ENCODE assay signal across 8 cellular contexts in genomic region chr7:102286237-102287081, GRCh38. TPM values are rescaled to one million over a fixed set of nuclear protein-coding genes. Genes with fewer than 3 reads are reported as not detected.
DNase-seq lines count a peak whose midpoint lies in the region; ATAC-seq, FAIRE-seq and TF ChIP-seq lines count a peak whose summit lies in the region.

SH2B2 (plus strand) TSS chr7:102286868; CDS start chr7:102300551, 13,683 bp downstream.

- under 1% methylated on average over 108 of the region's 114 CpGs for WGBS in HUES64
- WGBS in hepatocyte (ENCODE audit: low lambda C conversion rate, missing lambda C conversion rate), result 0% methylated on average over 28 of the region's 114 CpGs
- 1% methylated on average over 29 to 106 of the region's 114 CpGs for WGBS in psoas muscle, 3 donors

- peak; percentile 63 for DNase-seq in activated CD4-positive, alpha-beta T cell treated with anti-CD3 and anti-CD28 coated beads for 36 hours
- DNase-seq in activated CD4-positive, alpha-beta T cell treated with anti-CD3 and anti-CD28 coated beads for 1 hour, result no peak
- DNase-seq in SK-MEL-5 (ENCODE audit: low read depth, low spot score) (peak; percentile 76), astrocyte (ENCODE audit: low read depth) (peak; percentile 17), hepatocyte (ENCODE audit: low spot score) (peak; percentile 87), psoas muscle (peak; percentile 82 to 88)

- H3K27ac ChIP-seq in HUES64 (ENCODE audit: low read depth, low read length) (peak within 1 kb of the TSS; percentile 76; the same call in 1 of the 2 replicates), astrocyte (ENCODE audit: low read depth, low read length) (no peak within 1 kb of the TSS), hepatocyte (peak within 1 kb of the TSS; percentile 98), psoas muscle (peak within 1 kb of the TSS; percentile 92)

- no peak for FAIRE-seq in astrocyte (lab: Jason Lieb, UNC)

- no peak within 1 kb of the TSS for H3K27ac Mint-ChIP-seq in activated CD4-positive, alpha-beta T cell treated with anti-CD3 and anti-CD28 coated beads for 36 hours
- H3K27ac Mint-ChIP-seq in astrocyte (ENCODE audit: unreplicated experiment), result no peak within 1 kb of the TSS

- H3K27me3 ChIP-seq in HUES64 (ENCODE audit: insufficient read depth, low read length), result peaks cover 9% of the 10 kb centered on the region; the same call in 1 of the 2 replicates
- peaks cover 3% of the 10 kb centered on the region for H3K27me3 ChIP-seq in astrocyte (ENCODE audit: insufficient read depth, low read length)
- no peaks in the 10 kb centered on the region for H3K27me3 ChIP-seq in hepatocyte
- no peaks in the 10 kb centered on the region for H3K27me3 ChIP-seq in psoas muscle (ENCODE audit: insufficient read depth in 3 of 3, low read length in 2 of 3)

- H3K9me2 ChIP-seq in hepatocyte (replicated peaks; ENCODE audit: insufficient read depth), result no peaks in the 10 kb centered on the region

- H3K9ac ChIP-seq in HUES64 (ENCODE audit: low read depth, low read length) (peak within 1 kb of the TSS; percentile 87), astrocyte (ENCODE audit: low read length) (peak within 1 kb of the TSS; percentile 77)

- intact Hi-C loops in activated CD4-positive, alpha-beta T cell treated with anti-CD3 and anti-CD28 coated beads for 36 hours (cut with DNase I, micrococcal nuclease), result loop anchor here (1.0 to 10.0 kb wide), 5 partner anchors 77 to 178 kb away; partner anchors contain the start of genes ALKBH4 (in 2 of the 2), LRWD1 (in 2 of the 2) and PRKRIP1 (in 1 of the 2)
- intact Hi-C loops in psoas muscle (cut with DNase I), result no loop called here

- peak; percentile 34 for ATAC-seq in activated CD4-positive, alpha-beta T cell treated with anti-CD3 and anti-CD28 coated beads for 36 hours
- ATAC-seq in psoas muscle (peak; percentile 69 to 79 (median 72)), GM21619 (IDR thresholded peaks at IDR 0.05; ENCODE audit: unreplicated experiment) (no peak)

- POLR2A ChIA-PET in activated CD4-positive, alpha-beta T cell treated with anti-CD3 and anti-CD28 coated beads for 36 hours (lab: Charles Lee), result no interaction called here

- H3K9me3 Mint-ChIP-seq in activated CD4-positive, alpha-beta T cell treated with anti-CD3 and anti-CD28 coated beads for 36 hours (ENCODE audit: low read depth), result no peaks in the 10 kb centered on the region
- H3K9me3 Mint-ChIP-seq in astrocyte (ENCODE audit: unreplicated experiment), result no peaks in the 10 kb centered on the region

- H3K36me3 Mint-ChIP-seq in activated CD4-positive, alpha-beta T cell treated with anti-CD3 and anti-CD28 coated beads for 36 hours (ENCODE audit: low read depth), result no peaks in the 10 kb centered on the region
- no peaks in the 10 kb centered on the region for H3K36me3 Mint-ChIP-seq in astrocyte (ENCODE audit: low read depth, unreplicated experiment)

- in situ Hi-C loops in SK-MEL-5 (cut with HindIII; ENCODE audit: low pct_unique_long_range_greater_than_20kb, low sequenced_read_pairs), result no loop called here

- H3K4me3 ChIP-seq in HUES64 (ENCODE audit: low read length) (peak within 1 kb of the TSS; percentile 75), astrocyte (ENCODE audit: insufficient read depth, low read depth, low read length) (peak within 1 kb of the TSS; percentile 69), hepatocyte (peak within 1 kb of the TSS; percentile 99), psoas muscle (peak within 1 kb of the TSS; percentile 81)

- H3K4me2 ChIP-seq in astrocyte (ENCODE audit: low read length) (peak within 1 kb of the TSS; percentile 96), hepatocyte (peak within 1 kb of the TSS; percentile 100)

- H3K4me1 Mint-ChIP-seq in activated CD4-positive, alpha-beta T cell treated with anti-CD3 and anti-CD28 coated beads for 36 hours, result peaks cover 34% of the 10 kb centered on the region
- H3K4me1 Mint-ChIP-seq in astrocyte (ENCODE audit: low read depth, unreplicated experiment), result peaks cover 2% of the 10 kb centered on the region

- H3K36me3 ChIP-seq in HUES64 (ENCODE audit: insufficient read depth, low read length) (no peaks in the 10 kb centered on the region), astrocyte (ENCODE audit: insufficient read depth, low read length) (no peaks in the 10 kb centered on the region), hepatocyte (replicated peaks; ENCODE audit: insufficient read depth, low read depth) (no peaks in the 10 kb centered on the region), psoas muscle (ENCODE audit: insufficient read depth in 1 of 2, low read depth in 1 of 2) (no peaks in the 10 kb centered on the region)

- H3K9me3 ChIP-seq in HUES64 (ENCODE audit: insufficient read depth, low read depth, low read length) (no peaks in the 10 kb centered on the region), astrocyte (ENCODE audit: insufficient read depth, low read depth, low read length) (no peaks in the 10 kb centered on the region), hepatocyte (ENCODE audit: low read depth) (no peaks in the 10 kb centered on the region), psoas muscle (no peaks in the 10 kb centered on the region)

- H4K20me1 ChIP-seq in astrocyte (ENCODE audit: insufficient read depth, low read length) (peaks cover 20% of the 10 kb centered on the region), hepatocyte (ENCODE audit: insufficient read depth, poor library complexity, severe bottlenecking) (no peaks in the 10 kb centered on the region)

- peak within 1 kb of the TSS; percentile 56 for H3K4me3 Mint-ChIP-seq in activated CD4-positive, alpha-beta T cell treated with anti-CD3 and anti-CD28 coated beads for 36 hours
- peak within 1 kb of the TSS; percentile 75 for H3K4me3 Mint-ChIP-seq in astrocyte (ENCODE audit: unreplicated experiment)

- H3K4me1 ChIP-seq in HUES64 (ENCODE audit: insufficient read depth, low read length) (0 out of 2 replicates have a peak, but pooled peaks cover 3% of the 10 kb centered on the region), astrocyte (ENCODE audit: insufficient read depth, low read length) (peaks cover 22% of the 10 kb centered on the region), hepatocyte (ENCODE audit: insufficient read depth) (peaks cover 7% of the 10 kb centered on the region), psoas muscle (peaks cover 27% of the 10 kb centered on the region)

- CTCF ChIA-PET in activated CD4-positive, alpha-beta T cell treated with anti-CD3 and anti-CD28 coated beads for 36 hours (lab: Charles Lee), result no interaction called here

- H3K27me3 Mint-ChIP-seq in activated CD4-positive, alpha-beta T cell treated with anti-CD3 and anti-CD28 coated beads for 36 hours, result peaks cover 12% of the 10 kb centered on the region
- H3K27me3 Mint-ChIP-seq in astrocyte (ENCODE audit: low read depth, unreplicated experiment), result peaks cover 18% of the 10 kb centered on the region

- no peaks in the 10 kb centered on the region for H3K79me2 ChIP-seq in astrocyte (ENCODE audit: insufficient read depth, low read length)
- no peaks in the 10 kb centered on the region for H3K79me2 ChIP-seq in hepatocyte

- H2AFZ ChIP-seq in astrocyte (ENCODE audit: low read depth, low read length) (peak within 1 kb of the TSS; percentile 86), hepatocyte (peak within 1 kb of the TSS; percentile 98)

- TF ChIP-seq CTCF in astrocyte (IDR thresholded peaks at IDR 0.05; ENCODE audit: insufficient read depth, low read depth, low read length), result no peak
- no peak for TF ChIP-seq CTCF in hepatocyte (IDR thresholded peaks at IDR 0.05; ENCODE audit: poor library complexity)
- no peak for TF ChIP-seq CTCF in psoas muscle (IDR thresholded peaks at IDR 0.05)

RNA-seq across cellular contexts. Expression of gene SH2B2, which starts in this region (rescaled TPM):
- total RNA-seq in activated CD4-positive, alpha-beta T cell treated with anti-CD3 and anti-CD28 coated beads for 36 hours, result 1 to 10 TPM; 2.7 to 3.2 TPM
- 7.4 TPM for polyA plus RNA-seq in HUES64 (2013, experiment 1 of 2)
- polyA plus RNA-seq in HUES64 (2013, experiment 2 of 2), result 9.9 TPM
- total RNA-seq in SK-MEL-5 (2014; rRNA removed; shearing (Covaris generic)), result 2.5 and 4.5 TPM in 2 replicates
- 21.2 and 21.9 TPM in 2 replicates for polyA plus RNA-seq in SK-MEL-5 (2015; cell fraction: cytosol; rRNA removed)
- 2.2 and 6.9 TPM in 2 replicates for polyA plus RNA-seq in SK-MEL-5 (2015; cell fraction: nucleus; rRNA removed)
- total RNA-seq in astrocyte, result 3.4 and 5.6 TPM in 2 replicates
- total RNA-seq in hepatocyte, result 3.2 and 3.8 TPM in 2 replicates
- 6.7 and 7.1 TPM in 2 replicates for polyA plus RNA-seq in hepatocyte
- 10 to 100 TPM; 26.2 to 36.3 (median 29.0) TPM for total RNA-seq in psoas muscle
- 10 to 100 TPM; 13.1 to 27.3 (median 18.6) TPM for polyA plus RNA-seq in psoas muscle

Comparison
In these comparisons a context has a peak if more than half of its experiments do, and no peak if none do; other contexts are left out.
1. intact Hi-C loops: an anchor here in activated CD4-positive, alpha-beta T cell treated with anti-CD3 and anti-CD28 coated beads for 36 hours (1.0 to 10.0 kb wide); none called in psoas muscle.